2 cellular contexts compared by ENCODE assay signal in the genomic region with DNA sequence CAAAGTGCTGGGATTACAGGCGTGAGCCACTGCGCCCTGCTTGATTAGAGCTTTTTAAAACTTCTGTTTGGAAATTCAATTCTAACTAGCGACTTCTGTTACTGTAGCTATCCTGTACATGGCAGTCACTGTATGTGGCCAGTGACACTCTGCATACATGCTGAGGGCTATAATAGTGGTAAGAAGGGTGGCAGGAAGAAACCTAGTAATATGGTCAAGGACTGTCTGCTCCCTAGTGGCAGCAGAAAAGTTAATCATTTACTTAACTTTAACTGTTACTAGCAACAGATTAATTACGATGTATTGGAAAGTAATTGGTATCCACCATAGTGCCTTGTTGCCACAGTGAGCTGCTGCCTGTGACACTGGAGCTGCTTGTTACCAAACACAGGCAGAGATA.
TF ChIP-seq lines count a peak whose summit lies in the region.

No MANE protein-coding gene starts in this region.

TF ChIP-seq in WTC11, 78 proteins besides CTCF, POLR2A, EP300 and RAD21:
- TF ChIP-seq, protein P1, sequence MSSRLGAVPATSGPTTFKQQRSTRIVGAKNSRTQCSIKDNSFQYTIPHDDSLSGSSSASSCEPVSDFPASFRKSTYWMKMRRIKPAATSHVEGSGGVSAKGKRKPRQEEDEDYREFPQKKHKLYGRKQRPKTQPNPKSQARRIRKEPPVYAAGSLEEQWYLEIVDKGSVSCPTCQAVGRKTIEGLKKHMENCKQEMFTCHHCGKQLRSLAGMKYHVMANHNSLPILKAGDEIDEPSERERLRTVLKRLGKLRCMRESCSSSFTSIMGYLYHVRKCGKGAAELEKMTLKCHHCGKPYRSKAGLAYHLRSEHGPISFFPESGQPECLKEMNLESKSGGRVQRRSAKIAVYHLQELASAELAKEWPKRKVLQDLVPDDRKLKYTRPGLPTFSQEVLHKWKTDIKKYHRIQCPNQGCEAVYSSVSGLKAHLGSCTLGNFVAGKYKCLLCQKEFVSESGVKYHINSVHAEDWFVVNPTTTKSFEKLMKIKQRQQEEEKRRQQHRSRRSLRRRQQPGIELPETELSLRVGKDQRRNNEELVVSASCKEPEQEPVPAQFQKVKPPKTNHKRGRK (CRISPR knock-in tag; IDR thresholded peaks at IDR 0.05; ENCODE audit: borderline replicate concordance) = no peak
- TF ChIP-seq ZNF396 (CRISPR knock-in tag; IDR thresholded peaks at IDR 0.05; ENCODE audit: borderline replicate concordance) (no peak), RELA (CRISPR knock-in tag; IDR thresholded peaks at IDR 0.05; ENCODE audit: borderline replicate concordance) (no peak), SMAD4 (CRISPR knock-in tag; IDR thresholded peaks at IDR 0.05) (no peak), OVOL2 (CRISPR knock-in tag; IDR thresholded peaks at IDR 0.05; ENCODE audit: borderline replicate concordance) (no peak)

TF ChIP-seq in HepG2, 621 proteins besides CTCF, POLR2A, EP300 and RAD21 (continued from another document):
- TF ChIP-seq, protein P2, sequence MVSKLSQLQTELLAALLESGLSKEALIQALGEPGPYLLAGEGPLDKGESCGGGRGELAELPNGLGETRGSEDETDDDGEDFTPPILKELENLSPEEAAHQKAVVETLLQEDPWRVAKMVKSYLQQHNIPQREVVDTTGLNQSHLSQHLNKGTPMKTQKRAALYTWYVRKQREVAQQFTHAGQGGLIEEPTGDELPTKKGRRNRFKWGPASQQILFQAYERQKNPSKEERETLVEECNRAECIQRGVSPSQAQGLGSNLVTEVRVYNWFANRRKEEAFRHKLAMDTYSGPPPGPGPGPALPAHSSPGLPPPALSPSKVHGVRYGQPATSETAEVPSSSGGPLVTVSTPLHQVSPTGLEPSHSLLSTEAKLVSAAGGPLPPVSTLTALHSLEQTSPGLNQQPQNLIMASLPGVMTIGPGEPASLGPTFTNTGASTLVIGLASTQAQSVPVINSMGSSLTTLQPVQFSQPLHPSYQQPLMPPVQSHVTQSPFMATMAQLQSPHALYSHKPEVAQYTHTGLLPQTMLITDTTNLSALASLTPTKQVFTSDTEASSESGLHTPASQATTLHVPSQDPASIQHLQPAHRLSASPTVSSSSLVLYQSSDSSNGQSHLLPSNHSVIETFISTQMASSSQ (IDR thresholded peaks at IDR 0.05; ENCODE audit: low read depth) = no peak
- TF ChIP-seq, protein P2 (CRISPR knock-in tag; IDR thresholded peaks at IDR 0.05; ENCODE audit: borderline replicate concordance) = 0 out of 2 replicates have a peak, but pooled peaks have one; percentile 18
